13 cellular contexts compared by ENCODE assay signal in genomic region chr15:52788099-52788986, GRCh38. TPM values are rescaled to one million over a fixed set of nuclear protein-coding genes. Genes with fewer than 3 reads are reported as not detected.
A peak's percentile ranks its signal among the peaks of the same experiment; 100 is the strongest.
DNase-seq lines count a peak whose midpoint lies in the region; ATAC-seq and TF ChIP-seq lines count a peak whose summit lies in the region.
"Had no signal": no experiment of that assay in that cellular context is flagged by ENCODE, and none has a peak within 500 bp of the region (broad histone marks: within the 10 kb centered on the region; RNA-seq: fewer than 3 reads in every experiment).

No MANE protein-coding gene starts in this region.

- H3K27me3 ChIP-seq in BLaER1 (peaks cover 100% of the 10 kb centered on the region), right lobe of liver (no peaks in the 10 kb centered on the region), smooth muscle cell (ENCODE audit: low read depth) (peaks cover 94% of the 10 kb centered on the region), A673 (replicated peaks; ENCODE audit: insufficient read depth, low read depth, low read length, poor library complexity) (peaks cover 98% of the 10 kb centered on the region)

- TF ChIP-seq CTCF in Calu3 (IDR thresholded peaks at IDR 0.05; ENCODE audit: unreplicated experiment): no peak
- no peak for TF ChIP-seq CTCF in right lobe of liver (IDR thresholded peaks at IDR 0.05)
- no peak for TF ChIP-seq CTCF in smooth muscle cell (IDR thresholded peaks at IDR 0.05; ENCODE audit: borderline replicate concordance, insufficient read depth, poor library complexity, severe bottlenecking)
- TF ChIP-seq CTCF in A673 (conservative IDR thresholded peaks at IDR 0.05; ENCODE audit: low read depth, low read length): no peak

- DNase-seq in Calu3 (no peak), right lobe of liver (no peak), smooth muscle cell (lab: John Stamatoyannopoulos, UW; ENCODE audit: unreplicated experiment) (no peak), A673 (ENCODE audit: low spot score) (no peak)
- peak; percentile 57 for DNase-seq in activated CD8-positive, alpha-beta memory T cell treated with anti-CD3 and anti-CD28 coated beads, Interleukin-2, amount 50 U/mL, for 48 hours
- DNase-seq: DND-41, foreskin fibroblast, uterus had no signal

- H3K4me2 ChIP-seq in BLaER1: no peak overlapping the region
- no peak overlapping the region for H3K4me2 ChIP-seq in smooth muscle cell

- peaks cover 26% of the 10 kb centered on the region for H3K36me3 Mint-ChIP-seq in Calu3 (ENCODE audit: insufficient read depth, unreplicated experiment)

- H3K4me3 Mint-ChIP-seq in Calu3 (ENCODE audit: low read depth, unreplicated experiment): peak overlapping the region; percentile 72

- intact Hi-C loops in Calu3 (cut with micrococcal nuclease; ENCODE audit: unreplicated experiment) (loop anchor here (10.0 kb wide), 2 partner anchors 586 to 666 kb away; no protein-coding TSS in a partner anchor), right lobe of liver (cut with DNase I) (loop anchor here (5.0 to 10.0 kb wide), 4 partner anchors 176 to 666 kb away; no protein-coding TSS in a partner anchor), A673 (cut with micrococcal nuclease; ENCODE audit: unreplicated experiment) (no loop called here)

- no peaks in the 10 kb centered on the region for H3K9me3 Mint-ChIP-seq in Calu3 (ENCODE audit: low read depth, unreplicated experiment)

- H4K20me1 ChIP-seq in BLaER1: peaks cover 47% of the 10 kb centered on the region; the same call in 1 of the 2 replicates
- H4K20me1 ChIP-seq in smooth muscle cell (ENCODE audit: low read depth): peaks cover 9% of the 10 kb centered on the region

- H3K27me3 Mint-ChIP-seq in Calu3 (ENCODE audit: unreplicated experiment): peaks cover 61% of the 10 kb centered on the region

- under 1% methylated on average over 30 of the region's 58 CpGs for WGBS in right lobe of liver (ENCODE audit: insufficient coverage, low coverage, low lambda C conversion rate, missing lambda C conversion rate)
- WGBS in smooth muscle cell (ENCODE audit: low lambda C conversion rate): 19% methylated on average over 57 of the region's 58 CpGs

- no peaks in the 10 kb centered on the region for H3K4me1 Mint-ChIP-seq in Calu3 (ENCODE audit: low read depth, unreplicated experiment)

- H3F3A ChIP-seq in smooth muscle cell (ENCODE audit: low read depth): peaks cover 8% of the 10 kb centered on the region

- H3K9ac ChIP-seq in BLaER1 (no peak overlapping the region), smooth muscle cell (ENCODE audit: low read depth) (no peak overlapping the region)

- BruUV-seq in Calu3 (replicated peaks; lab: Mats Ljungman, UMichigan) (no TSS peak), A673 (replicated peaks; lab: Mats Ljungman, UMichigan) (no TSS peak)

- no peaks in the 10 kb centered on the region for H3K36me3 ChIP-seq in BLaER1
- no peaks in the 10 kb centered on the region for H3K36me3 ChIP-seq in right lobe of liver
- H3K36me3 ChIP-seq in smooth muscle cell (ENCODE audit: low read depth): no peaks in the 10 kb centered on the region
- no peaks in the 10 kb centered on the region for H3K36me3 ChIP-seq in A673 (ENCODE audit: insufficient read depth, low read length, poor library complexity, severe bottlenecking)
- H3K36me3 ChIP-seq: uterus had no signal

- H2AFZ ChIP-seq in smooth muscle cell (ENCODE audit: low read depth): no peak overlapping the region

- TF ChIP-seq POLR2A in right lobe of liver (IDR thresholded peaks at IDR 0.05): no peak

- CTCF ChIA-PET in Calu3 (lab: Charles Lee): interaction anchor here (0.6 kb wide), 1 partner anchor 499 kb away, joined by 3 read pairs; no protein-coding TSS in a partner anchor
- CTCF ChIA-PET in A673 (lab: Charles Lee): interaction anchor here (0.6 kb wide), 1 partner anchor 498 kb away, joined by 4 read pairs; no protein-coding TSS in a partner anchor

- H3K4me1 ChIP-seq in BLaER1 (peaks cover 14% of the 10 kb centered on the region), right lobe of liver (no peaks in the 10 kb centered on the region), smooth muscle cell (ENCODE audit: low read depth) (peaks cover 30% of the 10 kb centered on the region), A673 (ENCODE audit: insufficient read depth, low read length, poor library complexity, severe bottlenecking) (peaks cover 4% of the 10 kb centered on the region)

- POLR2A ChIA-PET in A673 (lab: Charles Lee; ENCODE audit: low non-redundant PET): no interaction called here

- H3K27ac ChIP-seq in BLaER1: no peak overlapping the region
- peak overlapping the region; percentile 83 to 98 (median 83) for H3K27ac ChIP-seq in right lobe of liver
- H3K27ac ChIP-seq in smooth muscle cell (ENCODE audit: low read depth): no peak overlapping the region
- H3K27ac ChIP-seq in A673 (ENCODE audit: low read depth, low read length, poor library complexity, severe bottlenecking): no peak overlapping the region
- H3K27ac ChIP-seq: uterus had no signal

- peaks cover 63% of the 10 kb centered on the region for H3K9me3 ChIP-seq in BLaER1
- no peaks in the 10 kb centered on the region for H3K9me3 ChIP-seq in right lobe of liver
- no peaks in the 10 kb centered on the region for H3K9me3 ChIP-seq in smooth muscle cell (replicated peaks; ENCODE audit: low read depth)
- no peaks in the 10 kb centered on the region for H3K9me3 ChIP-seq in A673 (ENCODE audit: low read depth, low read length, poor library complexity, severe bottlenecking)
- H3K9me3 ChIP-seq: uterus had no signal

- no peaks in the 10 kb centered on the region for H3K79me2 ChIP-seq in smooth muscle cell (ENCODE audit: low read depth)

- ATAC-seq in right lobe of liver (no peak), GM19452 (IDR thresholded peaks at IDR 0.05; ENCODE audit: unreplicated experiment) (no peak), GM21717 (IDR thresholded peaks at IDR 0.05; ENCODE audit: unreplicated experiment) (no peak)
- ATAC-seq: sciatic nerve had no signal

- H3K4me3 ChIP-seq in BLaER1: 0 out of 2 replicates have a peak overlapping the region, but pooled peaks have one; percentile 0
- peak overlapping the region; percentile 66 to 82 (median 81) for H3K4me3 ChIP-seq in right lobe of liver
- no peak overlapping the region for H3K4me3 ChIP-seq in smooth muscle cell
- no peak overlapping the region for H3K4me3 ChIP-seq in A673 (ENCODE audit: low read depth, low read length, poor library complexity, severe bottlenecking)
- H3K4me3 ChIP-seq: uterus had no signal

- no peak overlapping the region for H3K27ac Mint-ChIP-seq in Calu3 (ENCODE audit: unreplicated experiment)

RNA-seq across cellular contexts. Expression of gene ONECUT1, which starts 1.8 kb away (rescaled TPM):
- total RNA-seq in Calu3 (2022) (0.91 and 1.1 TPM in 2 replicates), right lobe of liver (10 to 100 TPM; 41.3 to 58.2 (median 52.5) TPM), smooth muscle cell (0.99 and 2.5 TPM in 2 replicates), A673 (2021) (not detected in 2 replicates)
- 0.61 TPM in 1 of 2 replicates, not detected in the other for polyA plus RNA-seq in smooth muscle cell
- total RNA-seq: lung microvascular endothelial cell, sciatic nerve, uterus had no signal

Comparison
In these comparisons a context has a peak if more than half of its experiments do, and no peak if none do; other contexts are left out.
1. H3K27ac ChIP-seq: peak in right lobe of liver (3 of 3); none in BLaER1 (single experiment), smooth muscle cell (single experiment) and A673 (single experiment).
2. H3K4me3 ChIP-seq: peak in BLaER1 (single experiment) and right lobe of liver (3 of 3); none in smooth muscle cell (single experiment) and A673 (single experiment).
3. RNA of gene ONECUT1, which starts 1.8 kb away (total RNA-seq): 41.3 to 58.2 TPM in right lobe of liver; 0.91 to 1.1 TPM in Calu3, 0.99 to 2.5 TPM in smooth muscle cell and not detected in A673; every median in the first group is over 10 times any median in the second.